ENCODE assay signal across 9 cellular contexts in the genomic region with DNA sequence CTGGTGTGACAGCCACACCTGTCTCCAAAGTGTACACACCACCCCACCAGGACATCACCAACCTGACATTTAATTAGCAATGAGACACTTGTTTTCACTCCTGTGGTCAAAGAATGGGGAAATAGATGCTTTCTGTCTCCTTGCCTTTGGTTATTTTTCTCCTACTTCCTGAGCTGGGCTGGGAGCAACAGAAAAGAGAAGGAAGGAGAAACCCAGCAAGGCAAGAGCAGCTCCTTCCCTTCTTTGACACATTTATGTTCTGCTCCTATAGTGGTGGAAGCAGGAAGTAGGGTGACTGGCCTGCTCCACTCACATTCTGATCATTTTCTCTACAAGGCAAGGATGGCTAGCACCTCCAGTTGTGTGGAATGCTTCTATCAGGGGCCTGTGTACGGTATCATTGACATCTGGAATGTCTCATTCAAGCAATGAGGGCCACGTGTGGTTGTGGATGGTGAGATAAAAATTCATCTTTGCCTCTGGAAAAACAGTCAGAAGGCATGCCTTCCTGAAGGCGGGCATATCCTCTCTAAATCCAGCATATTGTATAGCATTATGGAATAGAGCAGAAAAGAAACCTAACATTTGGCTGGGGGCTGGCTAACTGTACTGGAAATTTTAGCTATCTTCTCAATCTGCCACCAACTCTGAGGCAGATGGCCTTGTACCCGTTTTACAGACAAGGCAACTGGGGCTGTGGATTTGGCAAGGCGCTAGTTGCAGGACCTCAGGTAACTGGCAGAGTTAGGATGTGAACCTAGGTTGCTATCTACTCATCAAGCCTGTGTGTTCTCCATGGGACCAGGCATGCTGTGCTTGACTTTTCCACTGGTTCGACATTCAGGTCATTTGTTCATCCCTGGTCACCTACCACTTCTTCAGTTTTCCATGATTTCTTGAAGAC. TPM values are rescaled to one million over a fixed set of nuclear protein-coding genes. Genes with fewer than 3 reads are reported as not detected.
DNase-seq lines count a peak whose midpoint lies in the region; ATAC-seq and TF ChIP-seq lines count a peak whose summit lies in the region.
"Had no signal": no experiment of that assay in that cellular context is flagged by ENCODE, and none has a peak within 500 bp of the region (broad histone marks: within the 10 kb centered on the region; RNA-seq: fewer than 3 reads in every experiment).

No MANE protein-coding gene starts in this region.

- H2AFZ ChIP-seq in Loucy (ENCODE audit: low read length), result peak overlapping the region; percentile 6; the same call in 1 of the 2 replicates

- no peak for ATAC-seq in GM21515 (IDR thresholded peaks at IDR 0.05; ENCODE audit: unreplicated experiment)

- intact Hi-C loops in ascending aorta (cut with DNase I), result loop anchor here (5.0 kb wide), 1 partner anchor 52 kb away; a partner anchor contains a TSS

- H3K27ac ChIP-seq in ascending aorta, result peak overlapping the region; percentile 73 to 84
- H3K27ac ChIP-seq in muscle layer of colon (ENCODE audit: low read depth, low read length), result peak overlapping the region; percentile 52

- TF ChIP-seq CTCF in Loucy (conservative IDR thresholded peaks at IDR 0.05; ENCODE audit: low read length) (no peak), ascending aorta (IDR thresholded peaks at IDR 0.05) (no peak)

- H3K4me1 ChIP-seq in Loucy (ENCODE audit: insufficient read depth, low read length, poor library complexity, severe bottlenecking), result peaks cover 47% of the 10 kb centered on the region
- H3K4me1 ChIP-seq in ascending aorta, result peaks cover 24 to 42% of the 10 kb centered on the region in 2 donors
- H3K4me1 ChIP-seq in muscle layer of colon (ENCODE audit: insufficient read depth, low read length), result peaks cover 53% of the 10 kb centered on the region

- H3K36me3 ChIP-seq in Loucy (ENCODE audit: insufficient read depth, low read length) (no peaks in the 10 kb centered on the region), ascending aorta (no peaks in the 10 kb centered on the region), muscle layer of colon (ENCODE audit: insufficient read depth, low read length) (no peaks in the 10 kb centered on the region)

- H3K4me2 ChIP-seq in Loucy (ENCODE audit: low read depth, low read length, poor library complexity, severe bottlenecking), result peak overlapping the region; percentile 58

- H3K9ac ChIP-seq in Loucy (ENCODE audit: low read depth, low read length, poor library complexity, severe bottlenecking) (peak overlapping the region; percentile 68), muscle layer of colon (ENCODE audit: low read length) (no peak overlapping the region)
- H3K9ac ChIP-seq: parathyroid adenoma had no signal

- H3K79me2 ChIP-seq in Loucy (ENCODE audit: insufficient read depth, low read length), result no peaks in the 10 kb centered on the region
- H3K79me2 ChIP-seq: parathyroid adenoma had no signal

- H3K27me3 ChIP-seq in Loucy (ENCODE audit: insufficient read depth, low read length, poor library complexity, severe bottlenecking), result no peaks in the 10 kb centered on the region
- H3K27me3 ChIP-seq in ascending aorta, result no peaks in the 10 kb centered on the region
- H3K27me3 ChIP-seq in muscle layer of colon (ENCODE audit: control insufficient read depth in 1 of 2, insufficient read depth in 2 of 2, low read length in 2 of 2), result no peaks in the 10 kb centered on the region

- no peaks in the 10 kb centered on the region for H4K20me1 ChIP-seq in Loucy (ENCODE audit: insufficient read depth, low read length, poor library complexity, severe bottlenecking)

- peaks cover 12% of the 10 kb centered on the region; the same call in 1 of the 2 replicates for H3F3A ChIP-seq in Loucy (ENCODE audit: low read depth)

- H3K4me3 ChIP-seq in Loucy (ENCODE audit: low read length, poor library complexity, severe bottlenecking), result peak overlapping the region; percentile 38
- H3K4me3 ChIP-seq in ascending aorta, result no peak overlapping the region
- H3K4me3 ChIP-seq in muscle layer of colon (ENCODE audit: low read depth in 1 of 2, low read length in 2 of 2), result peak overlapping the region in 1 of 2 donors; percentile 20

- H3K9me2 ChIP-seq in Loucy (replicated peaks; ENCODE audit: low read depth, low read length), result no peaks in the 10 kb centered on the region

- DNase-seq in Ammon's horn (ENCODE audit: low spot score) (peak; percentile 34), ascending aorta (ENCODE audit: low spot score in 2 of 2) (no peak), putamen (ENCODE audit: low spot score) (no peak), retina (no peak)
- no peak for DNase-seq in activated CD4-positive, alpha-beta T cell treated with anti-CD3 and anti-CD28 coated beads for 4 hours

- H3K9me3 ChIP-seq in Loucy (ENCODE audit: insufficient read depth, low read depth, low read length) (peaks cover 6% of the 10 kb centered on the region; the same call in 1 of the 2 replicates), ascending aorta (no peaks in the 10 kb centered on the region), muscle layer of colon (ENCODE audit: low read length) (no peaks in the 10 kb centered on the region)

RNA-seq across cellular contexts. Expression of a gene that starts 24.7 kb away (rescaled TPM):
- total RNA-seq in ascending aorta, result 358 TPM

RNA-seq across cellular contexts. Expression of a gene that starts 52.9 kb away (rescaled TPM):
- total RNA-seq in ascending aorta, result 51.8 TPM
